Comparison of ENCODE assay signal across 24 cellular contexts in genomic region chr1:49627781-49628180, GRCh38.
"Had no signal": no experiment of that assay in that cellular context is flagged by ENCODE, and none has a peak within 500 bp of the region (broad histone marks: within the 10 kb centered on the region; RNA-seq: fewer than 3 reads in every experiment).

No MANE protein-coding gene starts in this region.

- H3K9ac ChIP-seq: neural progenitor cell, parathyroid adenoma had no signal

- H3K79me2 ChIP-seq: parathyroid adenoma had no signal

- ATAC-seq: psoas muscle; right cardiac atrium; right lobe of liver; stimulated activated effector memory CD8-positive, alpha-beta T cell treated with anti-CD3 and anti-CD28 coated beads, Interleukin-12 subunit alpha, Interleukin-12 subunit beta, amount 100 ng/mL, for 72 hours; stimulated activated naive B cell treated with anti-CD40 and anti-IgM and Interleukin-4, amounts not matched to agents 10 μg/mL and 1 μg/mL and 100 μg/mL, for 72 hours had no signal

- DNase-seq: occipital lobe; ovary; posterior cingulate gyrus; psoas muscle; right cardiac atrium; right lobe of liver; sigmoid colon; small intestine; stimulated activated CD4-positive, alpha-beta T cell treated with anti-CD3 and anti-CD28 coated beads, Interleukin-15, amount 100 ng/mL, for 24 hours; stimulated activated CD4-positive, alpha-beta T cell treated with anti-CD3 and anti-CD28 coated beads, Interleukin-2, amount 100 ng/mL, for 24 hours; stimulated activated CD4-positive, alpha-beta T cell treated with anti-CD3 and anti-CD28 coated beads, Interleukin-2, amount 100 ng/mL, for 48 hours; stimulated activated CD4-positive, alpha-beta T cell treated with anti-CD3 and anti-CD28 coated beads, Interleukin-4, amount 100 ng/mL, for 24 hours; stimulated activated naive B cell treated with anti-CD40 and anti-IgM and Interleukin-4, amounts not matched to agents 10 μg/mL and 1 μg/mL and 100 μg/mL, for 72 hours; stimulated activated naive CD4-positive, alpha-beta T cell treated with Interleukin-2 at 50 U/mL for 16 hours; stomach; thyroid gland; trophoblast cell; upper lobe of left lung had no signal

- H3K27ac ChIP-seq: neural progenitor cell, ovary, parathyroid adenoma, psoas muscle, right lobe of liver, sigmoid colon, stomach, thoracic aorta, thyroid gland, tibial nerve, upper lobe of left lung, vagina had no signal

- H3K4me1 ChIP-seq: neural progenitor cell, parathyroid adenoma, psoas muscle, right lobe of liver, sigmoid colon, stomach, thyroid gland, tibial nerve, upper lobe of left lung, vagina had no signal

- H3K4me2 ChIP-seq: neural progenitor cell had no signal

- H3K36me3 ChIP-seq: neural progenitor cell, ovary, right lobe of liver, sigmoid colon, stomach, thoracic aorta, thyroid gland, tibial nerve, upper lobe of left lung, vagina had no signal

- H3K27me3 ChIP-seq: neural progenitor cell, ovary, right lobe of liver, sigmoid colon, stomach, thyroid gland, tibial nerve, upper lobe of left lung, vagina had no signal

- H3K9me3 ChIP-seq: ovary, psoas muscle, right lobe of liver, stomach, thoracic aorta, thyroid gland, tibial nerve, upper lobe of left lung, vagina had no signal

- H3K4me3 ChIP-seq: neural progenitor cell, ovary, psoas muscle, right lobe of liver, sigmoid colon, stomach, thoracic aorta, thyroid gland, tibial nerve, upper lobe of left lung, vagina had no signal
